Comparison of ENCODE assay signal across 1 cellular context in genomic region chr3:177603137-177603603, GRCh38.
TF ChIP-seq lines count a peak whose summit lies in the region.

No MANE protein-coding gene starts in this region.

TF ChIP-seq in K562, 482 proteins besides CTCF, POLR2A, EP300 and RAD21 (continued from another document):
- TF ChIP-seq, protein P1, sequence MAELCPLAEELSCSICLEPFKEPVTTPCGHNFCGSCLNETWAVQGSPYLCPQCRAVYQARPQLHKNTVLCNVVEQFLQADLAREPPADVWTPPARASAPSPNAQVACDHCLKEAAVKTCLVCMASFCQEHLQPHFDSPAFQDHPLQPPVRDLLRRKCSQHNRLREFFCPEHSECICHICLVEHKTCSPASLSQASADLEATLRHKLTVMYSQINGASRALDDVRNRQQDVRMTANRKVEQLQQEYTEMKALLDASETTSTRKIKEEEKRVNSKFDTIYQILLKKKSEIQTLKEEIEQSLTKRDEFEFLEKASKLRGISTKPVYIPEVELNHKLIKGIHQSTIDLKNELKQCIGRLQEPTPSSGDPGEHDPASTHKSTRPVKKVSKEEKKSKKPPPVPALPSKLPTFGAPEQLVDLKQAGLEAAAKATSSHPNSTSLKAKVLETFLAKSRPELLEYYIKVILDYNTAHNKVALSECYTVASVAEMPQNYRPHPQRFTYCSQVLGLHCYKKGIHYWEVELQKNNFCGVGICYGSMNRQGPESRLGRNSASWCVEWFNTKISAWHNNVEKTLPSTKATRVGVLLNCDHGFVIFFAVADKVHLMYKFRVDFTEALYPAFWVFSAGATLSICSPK (IDR thresholded peaks at IDR 0.05; ENCODE audit: borderline replicate concordance), result no peak
- TF ChIP-seq PBX2 (CRISPR knock-in tag; IDR thresholded peaks at IDR 0.05; ENCODE audit: low read depth) (no peak), PBX2 (tag; conservative IDR thresholded peaks at IDR 0.05; ENCODE audit: low read depth) (0 out of 2 replicates have a peak, but pooled peaks have one; percentile 16), ZEB2 (IDR thresholded peaks at IDR 0.05) (no peak), MEIS2 (IDR thresholded peaks at IDR 0.05; ENCODE audit: partially characterized antibody) (peak; percentile 54), BCLAF1 (IDR thresholded peaks at IDR 0.05; ENCODE audit: borderline replicate concordance in 1 of 2, control insufficient read depth in 1 of 2, low read depth in 2 of 2, low read length in 1 of 2) (no peak), RBM39 (optimal IDR thresholded peaks at IDR 0.05; ENCODE audit: low read depth, low read length) (no peak), ZNF586 (CRISPR knock-in tag; conservative IDR thresholded peaks at IDR 0.05) (no peak)
TF ChIP-seq in K562: peak in this region for 2.
